12 cellular contexts compared by ENCODE assay signal in the genomic region with DNA sequence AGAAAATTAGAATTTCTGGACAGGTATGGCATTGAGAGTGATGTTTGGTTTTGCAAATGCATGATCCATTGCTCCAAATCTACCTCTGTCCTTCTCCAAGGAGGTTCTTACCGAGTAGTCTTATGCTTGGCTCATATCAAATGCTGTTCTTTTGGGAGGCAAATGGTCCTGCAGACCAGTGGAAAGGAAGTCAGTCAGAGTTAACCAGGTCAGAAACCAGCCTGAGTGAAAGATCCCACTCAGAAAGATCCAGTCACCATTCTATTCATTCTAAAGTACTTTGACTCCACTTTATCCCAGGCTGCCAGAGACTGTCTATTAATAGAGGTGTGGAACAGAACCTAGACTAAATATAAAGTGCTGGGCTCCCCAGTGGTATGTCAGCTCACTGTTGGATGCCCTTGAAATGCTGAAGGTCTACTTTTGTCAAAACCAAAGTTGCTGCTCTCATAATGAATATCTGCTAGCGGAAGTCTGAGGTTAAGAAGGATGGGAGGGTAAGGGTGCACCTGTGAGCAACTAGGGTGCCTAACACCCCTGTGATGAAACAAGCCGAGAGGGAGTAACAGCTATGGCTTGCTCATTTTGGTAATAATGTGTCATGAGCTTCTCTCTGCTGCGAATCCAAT.
DNase-seq lines count a peak whose midpoint lies in the region; ATAC-seq, FAIRE-seq and TF ChIP-seq lines count a peak whose summit lies in the region.
"Had no signal": no experiment of that assay in that cellular context is flagged by ENCODE, and none has a peak within 500 bp of the region (broad histone marks: within the 10 kb centered on the region; RNA-seq: fewer than 3 reads in every experiment).

No MANE protein-coding gene starts in this region.

- no peaks in the 10 kb centered on the region for H3K79me2 ChIP-seq in GM12878 (ENCODE audit: control insufficient read depth, insufficient read depth, low read length)
- no peaks in the 10 kb centered on the region for H3K79me2 ChIP-seq in osteoblast (ENCODE audit: insufficient read depth, low read length)

- H3K27ac ChIP-seq in GM12878 (ENCODE audit: control insufficient read depth, insufficient read depth) (no peak overlapping the region; the same call in 1 of the 2 replicates), osteoblast (ENCODE audit: low read depth, low read length) (no peak overlapping the region)
- H3K27ac ChIP-seq: HL-60 had no signal

- no peaks in the 10 kb centered on the region for H3K27me3 ChIP-seq in GM12878 (replicated peaks in 1 of 2; ENCODE audit: control insufficient read depth in 2 of 2, insufficient read depth in 2 of 2, low read length in 1 of 2)
- H3K27me3 ChIP-seq in osteoblast (ENCODE audit: insufficient read depth, low read length): peaks cover 5% of the 10 kb centered on the region

- SMC1A ChIA-PET in GM12878 (lab: Charles Lee; ENCODE audit: uncharacterized antibody, unreplicated experiment): no interaction called here

- peak; percentile 94 for FAIRE-seq in GM12878 (lab: Jason Lieb, UNC)

- WGBS in GM12878 (ENCODE audit: insufficient coverage, insufficient replicate concordance, low lambda C conversion rate, missing lambda C conversion rate): 1% methylated on average over 4 of the region's 4 CpGs

- intact Hi-C loops in GM12878 (cut with micrococcal nuclease; ENCODE audit: unreplicated experiment): no loop called here

- H3K9ac ChIP-seq in GM12878 (ENCODE audit: control insufficient read depth, insufficient read depth, low read length): no peak overlapping the region

- CTCF ChIA-PET in GM12878 (lab: Yijun Ruan, JAX): no interaction called here

- H3K4me2 ChIP-seq in GM12878 (ENCODE audit: control insufficient read depth, insufficient read depth) (0 out of 2 replicates have a peak overlapping the region, but pooled peaks have one; percentile 47), osteoblast (ENCODE audit: insufficient read depth, low read length) (no peak overlapping the region)

- DNase-seq in GM12878 (ENCODE audit: low read depth, low spot score): peak; percentile 59
- no peak for DNase-seq in NCI-H2081 treated with DMSO at 0.1 percent for 48 hours (lab: John Stamatoyannopoulos, UW)
- DNase-seq in activated effector memory CD4-positive, alpha-beta T cell treated with anti-CD3 and anti-CD28 coated beads, Interleukin-2, amount 50 U/mL, for 16 hours: no peak
- no peak for DNase-seq in osteoblast (ENCODE audit: insufficient read length, low spot score, missing footprints)
- no peak for DNase-seq in DMS79 treated with DMSO at 0.1 percent for 48 hours (lab: John Stamatoyannopoulos, UW)
- DNase-seq: COR-L47, cortex of kidney, NCI-H2029 treated with DMSO at 0.1 percent for 48 hours had no signal

- H3K9me3 ChIP-seq in GM12878 (replicated peaks; ENCODE audit: control insufficient read depth, insufficient read depth, low read length): no peaks in the 10 kb centered on the region; the same call in 2 of the 3 replicates
- H3K9me3 ChIP-seq in osteoblast (ENCODE audit: low read depth, low read length): no peaks in the 10 kb centered on the region

- BruUV-seq in GM12878 (replicated peaks; lab: Mats Ljungman, UMichigan): no TSS peak

- TF ChIP-seq CTCF in GM12878 (IDR thresholded peaks at IDR 0.05 in 2 of 3, conservative IDR thresholded peaks at IDR 0.05 in 1 of 3; ENCODE audit: control insufficient read depth in 2 of 3, extremely low read depth in 1 of 3, insufficient read depth in 1 of 3, low read depth in 3 of 3, low read length in 3 of 3) (no peak), osteoblast (IDR thresholded peaks at IDR 0.05; ENCODE audit: extremely low read depth, low read depth, low read length) (no peak)

- H3K4me1 ChIP-seq in GM12878 (ENCODE audit: control insufficient read depth, insufficient read depth, low read length) (peaks cover 6% of the 10 kb centered on the region; the same call in 1 of the 2 replicates), osteoblast (ENCODE audit: insufficient read depth, low read length) (no peaks in the 10 kb centered on the region)

- RAD21 ChIA-PET in GM12878 (lab: Charles Lee; ENCODE audit: unreplicated experiment): no interaction called here

- no peak for TF ChIP-seq POLR2A in GM12878 (IDR thresholded peaks at IDR 0.05; ENCODE audit: low read depth, low read length)

- TF ChIP-seq RAD21 in GM12878 (IDR thresholded peaks at IDR 0.05; ENCODE audit: insufficient read depth, low read depth, low read length): 0 out of 2 replicates have a peak, but pooled peaks have one; percentile 1

- no peaks in the 10 kb centered on the region for H4K20me1 ChIP-seq in GM12878 (ENCODE audit: control insufficient read depth, insufficient read depth)
- no peaks in the 10 kb centered on the region for H4K20me1 ChIP-seq in osteoblast (ENCODE audit: insufficient read depth, low read length)

- in situ Hi-C loops in GM12878 (cut with MboI): no loop called here

- H2AFZ ChIP-seq in GM12878 (ENCODE audit: control insufficient read depth, low read depth, low read length) (no peak overlapping the region), osteoblast (ENCODE audit: low read length) (no peak overlapping the region)

- no peak for TF ChIP-seq EP300 in GM12878 (IDR thresholded peaks at IDR 0.05; ENCODE audit: borderline replicate concordance in 1 of 2, control insufficient read depth in 1 of 2, low read depth in 2 of 2, low read length in 2 of 2)

- ATAC-seq in GM18498 (IDR thresholded peaks at IDR 0.05; ENCODE audit: unreplicated experiment) (peak; percentile 100), GM19463 (IDR thresholded peaks at IDR 0.05; ENCODE audit: unreplicated experiment) (peak; percentile 96), HG03025 (IDR thresholded peaks at IDR 0.05; ENCODE audit: low FRiP score, unreplicated experiment) (peak; percentile 100), GM12878 (peak; percentile 91)

- H3K36me3 ChIP-seq in GM12878 (ENCODE audit: control insufficient read depth in 2 of 2, insufficient read depth in 2 of 2, low read length in 1 of 2): no peaks in the 10 kb centered on the region
- H3K36me3 ChIP-seq in osteoblast (ENCODE audit: insufficient read depth, low read length): no peaks in the 10 kb centered on the region

- H3K4me3 ChIP-seq in GM12878: no peak overlapping the region
- H3K4me3 ChIP-seq in osteoblast (ENCODE audit: insufficient read depth, low read length): no peak overlapping the region

- POLR2A ChIA-PET in GM12878 (lab: Charles Lee): no interaction called here

TF ChIP-seq in GM12878, 131 proteins besides CTCF, POLR2A, EP300 and RAD21 (continues in another document):
- no peak for TF ChIP-seq EED (IDR thresholded peaks at IDR 0.05; ENCODE audit: low read depth)
- TF ChIP-seq LARP7 (IDR thresholded peaks at IDR 0.05): no peak
- TF ChIP-seq TCF3 (IDR thresholded peaks at IDR 0.05; ENCODE audit: borderline replicate concordance, insufficient read depth, low read depth, low read length): peak; percentile 92; the same call in 1 of the 2 replicates
- TF ChIP-seq JUND (IDR thresholded peaks at IDR 0.05; ENCODE audit: low read depth, low read length): no peak
- no peak for TF ChIP-seq FOS (IDR thresholded peaks at IDR 0.05; ENCODE audit: borderline replicate concordance, extremely low read depth, insufficient read length)
- TF ChIP-seq CHD2 (IDR thresholded peaks at IDR 0.05; ENCODE audit: borderline replicate concordance, low read depth, low read length): no peak
- TF ChIP-seq BRCA1 (IDR thresholded peaks at IDR 0.05; ENCODE audit: low read depth, low read length): no peak
- TF ChIP-seq CHD1 (IDR thresholded peaks at IDR 0.05; ENCODE audit: low read depth, low read length): no peak
- TF ChIP-seq, protein P1, sequence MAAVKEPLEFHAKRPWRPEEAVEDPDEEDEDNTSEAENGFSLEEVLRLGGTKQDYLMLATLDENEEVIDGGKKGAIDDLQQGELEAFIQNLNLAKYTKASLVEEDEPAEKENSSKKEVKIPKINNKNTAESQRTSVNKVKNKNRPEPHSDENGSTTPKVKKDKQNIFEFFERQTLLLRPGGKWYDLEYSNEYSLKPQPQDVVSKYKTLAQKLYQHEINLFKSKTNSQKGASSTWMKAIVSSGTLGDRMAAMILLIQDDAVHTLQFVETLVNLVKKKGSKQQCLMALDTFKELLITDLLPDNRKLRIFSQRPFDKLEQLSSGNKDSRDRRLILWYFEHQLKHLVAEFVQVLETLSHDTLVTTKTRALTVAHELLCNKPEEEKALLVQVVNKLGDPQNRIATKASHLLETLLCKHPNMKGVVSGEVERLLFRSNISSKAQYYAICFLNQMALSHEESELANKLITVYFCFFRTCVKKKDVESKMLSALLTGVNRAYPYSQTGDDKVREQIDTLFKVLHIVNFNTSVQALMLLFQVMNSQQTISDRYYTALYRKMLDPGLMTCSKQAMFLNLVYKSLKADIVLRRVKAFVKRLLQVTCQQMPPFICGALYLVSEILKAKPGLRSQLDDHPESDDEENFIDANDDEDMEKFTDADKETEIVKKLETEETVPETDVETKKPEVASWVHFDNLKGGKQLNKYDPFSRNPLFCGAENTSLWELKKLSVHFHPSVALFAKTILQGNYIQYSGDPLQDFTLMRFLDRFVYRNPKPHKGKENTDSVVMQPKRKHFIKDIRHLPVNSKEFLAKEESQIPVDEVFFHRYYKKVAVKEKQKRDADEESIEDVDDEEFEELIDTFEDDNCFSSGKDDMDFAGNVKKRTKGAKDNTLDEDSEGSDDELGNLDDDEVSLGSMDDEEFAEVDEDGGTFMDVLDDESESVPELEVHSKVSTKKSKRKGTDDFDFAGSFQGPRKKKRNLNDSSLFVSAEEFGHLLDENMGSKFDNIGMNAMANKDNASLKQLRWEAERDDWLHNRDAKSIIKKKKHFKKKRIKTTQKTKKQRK (IDR thresholded peaks at IDR 0.05; ENCODE audit: low read depth, low read length): no peak
- TF ChIP-seq MEF2A (IDR thresholded peaks at IDR 0.05; ENCODE audit: insufficient read depth, low read depth, low read length): peak; percentile 80
- peak; percentile 72; the same call in 1 of the 2 replicates for TF ChIP-seq MTA3 (IDR thresholded peaks at IDR 0.05; ENCODE audit: borderline replicate concordance, low read length)
- TF ChIP-seq, protein P2, sequence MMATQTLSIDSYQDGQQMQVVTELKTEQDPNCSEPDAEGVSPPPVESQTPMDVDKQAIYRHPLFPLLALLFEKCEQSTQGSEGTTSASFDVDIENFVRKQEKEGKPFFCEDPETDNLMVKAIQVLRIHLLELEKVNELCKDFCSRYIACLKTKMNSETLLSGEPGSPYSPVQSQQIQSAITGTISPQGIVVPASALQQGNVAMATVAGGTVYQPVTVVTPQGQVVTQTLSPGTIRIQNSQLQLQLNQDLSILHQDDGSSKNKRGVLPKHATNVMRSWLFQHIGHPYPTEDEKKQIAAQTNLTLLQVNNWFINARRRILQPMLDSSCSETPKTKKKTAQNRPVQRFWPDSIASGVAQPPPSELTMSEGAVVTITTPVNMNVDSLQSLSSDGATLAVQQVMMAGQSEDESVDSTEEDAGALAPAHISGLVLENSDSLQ (IDR thresholded peaks at IDR 0.05): no peak
- TF ChIP-seq TCF7 (IDR thresholded peaks at IDR 0.05; ENCODE audit: borderline replicate concordance): no peak
- 0 out of 3 replicates have a peak, but pooled peaks have one; percentile 13 for TF ChIP-seq POU2F2 (IDR thresholded peaks at IDR 0.05; ENCODE audit: borderline replicate concordance, low read depth, low read length)
